Comparison of ENCODE assay signal across 22 cellular contexts in genomic region chr2:17606851-17607250, GRCh38.
"Had no signal": no experiment of that assay in that cellular context is flagged by ENCODE, and none has a peak within 500 bp of the region (broad histone marks: within the 10 kb centered on the region; RNA-seq: fewer than 3 reads in every experiment).

No MANE protein-coding gene starts in this region.

- H3K27ac Mint-ChIP-seq: IgD-negative memory B cell had no signal

- H3K9ac ChIP-seq: KMS-11, SK-N-SH had no signal

- H3K4me3 ChIP-seq: K562 had no signal

- DNase-seq: Kasumi-1, MM.1S, NCI-H1092 treated with DMSO at 0.1 percent for 48 hours, NCI-H1436, NCI-H187, NCI-H2029, NCI-H2081 treated with DMSO at 0.1 percent for 48 hours, NCI-H2171, NCI-H226, NCI-H446, NCI-H510A, NCI-H524 treated with DMSO at 0.1 percent for 48 hours, NCI-H69, NCI-H774, PC-3, SHP77, SK-N-SH had no signal

- ATAC-seq: K562, Panc1, PC-3 had no signal

- H3K4me2 ChIP-seq: KMS-11, SK-N-SH had no signal

- H3K9me3 ChIP-seq: SK-N-SH had no signal

- H3K4me1 Mint-ChIP-seq: IgD-negative memory B cell had no signal

- H3K4me3 Mint-ChIP-seq: IgD-negative memory B cell had no signal

- H3K27ac ChIP-seq: KMS-11, RWPE1 had no signal
